In genomic region chr11:82896183-82896582, GRCh38 we compare ENCODE assay signal across 2 cellular contexts.
A peak's percentile ranks its signal among the peaks of the same experiment; 100 is the strongest.
TF ChIP-seq lines count a peak whose summit lies in the region.

No MANE protein-coding gene starts in this region.

TF ChIP-seq in HEK293, 187 proteins besides CTCF, POLR2A, EP300 and RAD21:
- TF ChIP-seq ZNF426 (tag by site-specific recombination; IDR thresholded peaks at IDR 0.05) (no peak), ZNF10 (tag by site-specific recombination; IDR thresholded peaks at IDR 0.05) (peak; percentile 78)

TF ChIP-seq in GM12878, 131 proteins besides CTCF, POLR2A, EP300 and RAD21:
- TF ChIP-seq HCFC1 (IDR thresholded peaks at IDR 0.05; ENCODE audit: low read length) = no peak
- no peak for TF ChIP-seq MXI1 (IDR thresholded peaks at IDR 0.05; ENCODE audit: low read depth, low read length)
- TF ChIP-seq CBX3 (IDR thresholded peaks at IDR 0.05; ENCODE audit: borderline replicate concordance, low read depth) = no peak
- no peak for TF ChIP-seq BCLAF1 (IDR thresholded peaks at IDR 0.05)
- TF ChIP-seq NR2C2 (IDR thresholded peaks at IDR 0.05; ENCODE audit: borderline replicate concordance, control insufficient read depth, insufficient read length, low read depth) = no peak
- TF ChIP-seq PBX3 (IDR thresholded peaks at IDR 0.05; ENCODE audit: insufficient replicate concordance, low read depth, low read length) = no peak
- TF ChIP-seq CREB1 (IDR thresholded peaks at IDR 0.05; ENCODE audit: low read depth) = no peak
